In the genomic region with DNA sequence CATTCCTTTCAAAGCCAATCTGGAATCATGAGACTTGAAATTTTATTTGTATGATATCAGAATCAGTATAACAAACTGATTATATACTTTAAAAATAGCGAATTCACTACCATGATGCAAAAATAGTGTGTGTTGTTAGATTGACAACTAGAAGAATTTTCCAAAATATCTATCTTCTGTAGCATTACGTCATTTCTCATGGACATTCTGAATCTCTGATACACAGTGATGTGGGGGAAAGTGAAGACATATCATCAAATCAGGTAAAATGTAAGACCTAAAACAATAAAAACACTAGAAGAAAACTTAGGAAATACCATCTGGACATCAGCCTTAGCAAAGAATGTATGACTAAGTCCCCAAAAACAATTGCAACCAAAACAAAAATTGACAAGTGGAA, we compare ENCODE assay signal across 35 cellular contexts.
DNase-seq lines count a peak whose midpoint lies in the region; ATAC-seq, FAIRE-seq and TF ChIP-seq lines count a peak whose summit lies in the region.
"Had no signal": no experiment of that assay in that cellular context is flagged by ENCODE, and none has a peak within 500 bp of the region (broad histone marks: within the 10 kb centered on the region; RNA-seq: fewer than 3 reads in every experiment).

No MANE protein-coding gene starts in this region.

- no peak overlapping the region for H3K4me3 ChIP-seq in HepG2 (replicated peaks in 1 of 3; ENCODE audit: insufficient read depth in 1 of 3, low read depth in 2 of 3, low read length in 3 of 3)
- no peak overlapping the region for H3K4me3 ChIP-seq in right lobe of liver
- H3K4me3 ChIP-seq in HEK293 (ENCODE audit: low read depth, low read length) = no peak overlapping the region
- H3K4me3 ChIP-seq in Karpas-422 (ENCODE audit: low read length) = no peak overlapping the region
- no peak overlapping the region for H3K4me3 ChIP-seq in GM12878
- H3K4me3 ChIP-seq: A549; BLaER1; BLaER1 treated with 17β-estradiol and CSF1 and Interleukin-3, amounts not matched to agents 10 nM and 100 nM had no signal

- H3K9ac ChIP-seq in HepG2 (ENCODE audit: insufficient read depth, low read depth, low read length) (no peak overlapping the region), Karpas-422 (ENCODE audit: low read length) (no peak overlapping the region), GM12878 (ENCODE audit: control insufficient read depth, insufficient read depth, low read length) (no peak overlapping the region)
- H3K9ac ChIP-seq: BLaER1; BLaER1 treated with 17β-estradiol and CSF1 and Interleukin-3, amounts not matched to agents 10 nM and 100 nM had no signal

- no peaks in the 10 kb centered on the region for H3K27me3 ChIP-seq in HepG2 (ENCODE audit: control insufficient read depth in 1 of 2, insufficient read depth in 2 of 2, low read length in 2 of 2)
- no peaks in the 10 kb centered on the region for H3K27me3 ChIP-seq in right lobe of liver
- no peaks in the 10 kb centered on the region for H3K27me3 ChIP-seq in Karpas-422 (ENCODE audit: low read length)
- H3K27me3 ChIP-seq in GM12878 (replicated peaks in 1 of 2; ENCODE audit: control insufficient read depth in 2 of 2, insufficient read depth in 2 of 2, low read length in 1 of 2) = no peaks in the 10 kb centered on the region
- H3K27me3 ChIP-seq: BE2C; BLaER1; BLaER1 treated with 17β-estradiol and CSF1 and Interleukin-3, amounts not matched to agents 10 nM and 100 nM had no signal

- H3K4me3 Mint-ChIP-seq in stimulated activated memory B cell treated with anti-CD40 and anti-IgM and Interleukin-4, amounts not matched to agents 10 μg/mL and 1 μg/mL and 100 μg/mL, for 72 hours = no peak overlapping the region
- H3K4me3 Mint-ChIP-seq: B cell; CD14-positive monocyte; CD4-positive, alpha-beta memory T cell; CD4-positive, alpha-beta T cell; CD4-positive, CD25-positive, alpha-beta regulatory T cell; CD8-positive, alpha-beta memory T cell; CD8-positive, alpha-beta T cell had no signal

- no peak for DNase-seq in HepG2 (ENCODE audit: low spot score)
- DNase-seq in right lobe of liver = no peak
- no peak for DNase-seq in Karpas-422
- no peak for DNase-seq in GM12878 (ENCODE audit: low read depth, low spot score)
- DNase-seq in Right ventricle myocardium inferior (ENCODE audit: missing footprints) = no peak
- DNase-seq: 8988T; ACHN; AML-193; BE2C; C1 segment of cervical spinal cord; Caco-2; Calu3; CD4-positive, alpha-beta memory T cell; CD4-positive, alpha-beta T cell; CD4-positive, CD25-positive, alpha-beta regulatory T cell; CD8-positive, alpha-beta memory T cell; CD8-positive, alpha-beta T cell; COR-L47; DMS 273 treated with DMSO at 0.1 percent for 48 hours; DMS153; DMS53; DMS79; DMS79 treated with DMSO at 0.1 percent for 48 hours; DND-41; EL had no signal

- WGBS in HepG2 (ENCODE audit: low lambda C conversion rate) = 4% methylated on average over 2 of the region's 2 CpGs
- WGBS in right lobe of liver (ENCODE audit: insufficient coverage, low coverage, low lambda C conversion rate, missing lambda C conversion rate) = 33% methylated on average over 2 of the region's 2 CpGs
- 35% methylated on average over 2 of the region's 2 CpGs for WGBS in GM12878 (ENCODE audit: insufficient coverage, insufficient replicate concordance, low lambda C conversion rate, missing lambda C conversion rate)

- H2AFZ ChIP-seq in HepG2 (ENCODE audit: low read length) = no peak overlapping the region
- H2AFZ ChIP-seq in Karpas-422 (ENCODE audit: low read length) = peak overlapping the region; percentile 65; the same call in 1 of the 2 replicates
- H2AFZ ChIP-seq in GM12878 (ENCODE audit: control insufficient read depth, low read depth, low read length) = no peak overlapping the region

- peaks cover 10% of the 10 kb centered on the region for H3K9me3 Mint-ChIP-seq in stimulated activated memory B cell treated with anti-CD40 and anti-IgM and Interleukin-4, amounts not matched to agents 10 μg/mL and 1 μg/mL and 100 μg/mL, for 72 hours

- FAIRE-seq in HepG2 (lab: Jason Lieb, UNC) = no peak
- no peak for FAIRE-seq in GM12878 (lab: Jason Lieb, UNC)
- FAIRE-seq: A549 had no signal

- H3K4me1 Mint-ChIP-seq in stimulated activated memory B cell treated with anti-CD40 and anti-IgM and Interleukin-4, amounts not matched to agents 10 μg/mL and 1 μg/mL and 100 μg/mL, for 72 hours = peaks cover 24% of the 10 kb centered on the region
- H3K4me1 Mint-ChIP-seq: CD14-positive monocyte; CD4-positive, alpha-beta memory T cell; CD4-positive, CD25-positive, alpha-beta regulatory T cell; CD8-positive, alpha-beta memory T cell had no signal

- TF ChIP-seq POLR2A in HepG2 (IDR thresholded peaks at IDR 0.05; ENCODE audit: insufficient read depth in 1 of 2, low read depth in 2 of 2, low read length in 2 of 2) (no peak), right lobe of liver (IDR thresholded peaks at IDR 0.05) (no peak), GM12878 (IDR thresholded peaks at IDR 0.05; ENCODE audit: low read depth, low read length) (no peak)

- CTCF ChIA-PET in HepG2 (lab: Yijun Ruan, JAX; ENCODE audit: low intra/inter-chr PET ratio, low total read pairs) (no interaction called here), HEK293 (lab: Yijun Ruan, JAX) (no interaction called here), GM12878 (lab: Yijun Ruan, JAX) (no interaction called here)

- H3K4me1 ChIP-seq in HepG2 (ENCODE audit: insufficient read depth, low read length) = no peaks in the 10 kb centered on the region
- H3K4me1 ChIP-seq in right lobe of liver = no peaks in the 10 kb centered on the region
- no peaks in the 10 kb centered on the region for H3K4me1 ChIP-seq in HEK293 (ENCODE audit: control insufficient read depth, insufficient read depth, low read length)
- no peaks in the 10 kb centered on the region for H3K4me1 ChIP-seq in Karpas-422 (ENCODE audit: low read length)
- H3K4me1 ChIP-seq in GM12878 (ENCODE audit: control insufficient read depth, insufficient read depth, low read length) = no peaks in the 10 kb centered on the region
- H3K4me1 ChIP-seq: A549, BE2C, BLaER1, Caco-2 had no signal

- POLR2A ChIA-PET in HepG2 (lab: Yijun Ruan, JAX) = no interaction called here
- POLR2A ChIA-PET in HEK293 (lab: Yijun Ruan, JAX) = no interaction called here
- POLR2A ChIA-PET in GM12878 (lab: Charles Lee) = no interaction called here

- H3K27ac Mint-ChIP-seq in stimulated activated memory B cell treated with anti-CD40 and anti-IgM and Interleukin-4, amounts not matched to agents 10 μg/mL and 1 μg/mL and 100 μg/mL, for 72 hours = no peak overlapping the region
- H3K27ac Mint-ChIP-seq: B cell; CD14-positive monocyte; CD4-positive, alpha-beta memory T cell; CD4-positive, alpha-beta T cell; CD4-positive, CD25-positive, alpha-beta regulatory T cell; CD8-positive, alpha-beta memory T cell; CD8-positive, alpha-beta T cell had no signal

- H3K27me3 Mint-ChIP-seq in stimulated activated memory B cell treated with anti-CD40 and anti-IgM and Interleukin-4, amounts not matched to agents 10 μg/mL and 1 μg/mL and 100 μg/mL, for 72 hours = no peaks in the 10 kb centered on the region
- H3K27me3 Mint-ChIP-seq: B cell; CD4-positive, alpha-beta memory T cell; CD4-positive, alpha-beta T cell; CD4-positive, CD25-positive, alpha-beta regulatory T cell; CD8-positive, alpha-beta memory T cell had no signal

- H3K27ac ChIP-seq in HepG2 (ENCODE audit: extremely low read length, insufficient read depth, low read length) (no peak overlapping the region), right lobe of liver (no peak overlapping the region), HEK293 (ENCODE audit: extremely low read depth, low read depth, low read length) (no peak overlapping the region), Karpas-422 (ENCODE audit: low read length) (no peak overlapping the region), GM12878 (ENCODE audit: control insufficient read depth, insufficient read depth) (no peak overlapping the region)
- H3K27ac ChIP-seq: 22Rv1; A549; BLaER1; BLaER1 treated with 17β-estradiol and CSF1 and Interleukin-3, amounts not matched to agents 10 nM and 100 nM; C4-2B had no signal

- no peaks in the 10 kb centered on the region for H4K20me1 ChIP-seq in HepG2 (ENCODE audit: insufficient read depth, low read length)
- no peaks in the 10 kb centered on the region for H4K20me1 ChIP-seq in Karpas-422 (ENCODE audit: insufficient read depth, low read depth, low read length)
- H4K20me1 ChIP-seq in GM12878 (ENCODE audit: control insufficient read depth, insufficient read depth) = no peaks in the 10 kb centered on the region
- H4K20me1 ChIP-seq: BLaER1; BLaER1 treated with 17β-estradiol and CSF1 and Interleukin-3, amounts not matched to agents 10 nM and 100 nM had no signal

- SMC1A ChIA-PET in GM12878 (lab: Charles Lee; ENCODE audit: uncharacterized antibody, unreplicated experiment) = no interaction called here

- no peaks in the 10 kb centered on the region for H3K9me2 ChIP-seq in Karpas-422 (replicated peaks; ENCODE audit: insufficient read depth, low read length)

- TF ChIP-seq EP300 in HepG2 (IDR thresholded peaks at IDR 0.05; ENCODE audit: low read depth in 2 of 2, low read length in 2 of 2) = no peak
- TF ChIP-seq EP300 in HepG2 (CRISPR knock-in tag; IDR thresholded peaks at IDR 0.05; ENCODE audit: borderline replicate concordance) = no peak
- TF ChIP-seq EP300 in GM12878 (IDR thresholded peaks at IDR 0.05; ENCODE audit: borderline replicate concordance in 1 of 2, control insufficient read depth in 1 of 2, low read depth in 2 of 2, low read length in 2 of 2) = no peak

- TF ChIP-seq RAD21 in HepG2 (CRISPR knock-in tag; IDR thresholded peaks at IDR 0.05) (no peak), GM12878 (IDR thresholded peaks at IDR 0.05; ENCODE audit: insufficient read depth, low read depth, low read length) (no peak)

- H3K36me3 Mint-ChIP-seq in stimulated activated memory B cell treated with anti-CD40 and anti-IgM and Interleukin-4, amounts not matched to agents 10 μg/mL and 1 μg/mL and 100 μg/mL, for 72 hours = no peaks in the 10 kb centered on the region
- H3K36me3 Mint-ChIP-seq: CD14-positive monocyte; CD4-positive, CD25-positive, alpha-beta regulatory T cell; CD8-positive, alpha-beta memory T cell; CD8-positive, alpha-beta T cell had no signal

- intact Hi-C loops in HepG2 (cut with micrococcal nuclease; ENCODE audit: unreplicated experiment) (no loop called here), right lobe of liver (cut with DNase I) (no loop called here), GM12878 (cut with micrococcal nuclease; ENCODE audit: unreplicated experiment) (no loop called here), Right ventricle myocardium inferior (cut with DNase I) (no loop called here)

- TF ChIP-seq CTCF in HepG2 (CRISPR knock-in tag; IDR thresholded peaks at IDR 0.05) (no peak), right lobe of liver (IDR thresholded peaks at IDR 0.05) (no peak), HEK293 (tag by site-specific recombination; IDR thresholded peaks at IDR 0.05) (no peak), GM12878 (IDR thresholded peaks at IDR 0.05 in 2 of 3, conservative IDR thresholded peaks at IDR 0.05 in 1 of 3; ENCODE audit: control insufficient read depth in 2 of 3, extremely low read depth in 1 of 3, insufficient read depth in 1 of 3, low read depth in 3 of 3, low read length in 3 of 3) (no peak)

- H3K36me3 ChIP-seq in HepG2 (replicated peaks in 1 of 2; ENCODE audit: control insufficient read depth in 1 of 2, insufficient read depth in 2 of 2, low read length in 2 of 2) (no peaks in the 10 kb centered on the region), right lobe of liver (no peaks in the 10 kb centered on the region), HEK293 (ENCODE audit: control insufficient read depth in 2 of 2, insufficient read depth in 1 of 2, low read length in 2 of 2) (no peaks in the 10 kb centered on the region), Karpas-422 (ENCODE audit: insufficient read depth, low read length) (no peaks in the 10 kb centered on the region), GM12878 (ENCODE audit: control insufficient read depth in 2 of 2, insufficient read depth in 2 of 2, low read length in 1 of 2) (no peaks in the 10 kb centered on the region)
- H3K36me3 ChIP-seq: BE2C; BLaER1; BLaER1 treated with 17β-estradiol and CSF1 and Interleukin-3, amounts not matched to agents 10 nM and 100 nM had no signal

- ATAC-seq in HepG2 = no peak
- ATAC-seq in right lobe of liver = no peak
- no peak for ATAC-seq in GM12878
- ATAC-seq in Right ventricle myocardium inferior = no peak
- no peak for ATAC-seq in stimulated activated memory B cell treated with anti-CD40 and anti-IgM and Interleukin-4, amounts not matched to agents 10 μg/mL and 1 μg/mL and 100 μg/mL, for 72 hours
- no peak for ATAC-seq in HG03460 (IDR thresholded peaks at IDR 0.05; ENCODE audit: unreplicated experiment)
- ATAC-seq: A549; CD8-positive, alpha-beta T cell had no signal

- in situ Hi-C loops in HepG2 (cut with HindIII; ENCODE audit: extremely low pct_ligation_motif_present, low pct_unique_long_range_greater_than_20kb) (no loop called here), GM12878 (cut with MboI) (no loop called here)

- H3K9me3 ChIP-seq in HepG2 (ENCODE audit: low read length) (no peaks in the 10 kb centered on the region), right lobe of liver (no peaks in the 10 kb centered on the region), HEK293 (ENCODE audit: control insufficient read depth, insufficient read depth, low read depth, low read length) (no peaks in the 10 kb centered on the region), Karpas-422 (ENCODE audit: low read length) (peaks cover 5% of the 10 kb centered on the region), GM12878 (replicated peaks; ENCODE audit: control insufficient read depth, insufficient read depth, low read length) (no peaks in the 10 kb centered on the region)
- H3K9me3 ChIP-seq: A549, BE2C, Caco-2 had no signal

- no TSS peak for BruUV-seq in HepG2 (replicated peaks; lab: Mats Ljungman, UMichigan)
- BruUV-seq in GM12878 (replicated peaks; lab: Mats Ljungman, UMichigan) = no TSS peak

- no peaks in the 10 kb centered on the region for H3K79me2 ChIP-seq in HepG2 (ENCODE audit: insufficient read depth, low read length)
- H3K79me2 ChIP-seq in Karpas-422 (ENCODE audit: low read length) = no peaks in the 10 kb centered on the region
- H3K79me2 ChIP-seq in GM12878 (ENCODE audit: control insufficient read depth, insufficient read depth, low read length) = no peaks in the 10 kb centered on the region

- no peak overlapping the region for H3K4me2 ChIP-seq in HepG2 (ENCODE audit: low read depth, low read length)
- no peak overlapping the region for H3K4me2 ChIP-seq in Karpas-422 (ENCODE audit: low read depth, low read length, poor library complexity, severe bottlenecking)
- no peak overlapping the region for H3K4me2 ChIP-seq in GM12878 (ENCODE audit: control insufficient read depth, insufficient read depth)
- H3K4me2 ChIP-seq: A549; BLaER1; BLaER1 treated with 17β-estradiol and CSF1 and Interleukin-3, amounts not matched to agents 10 nM and 100 nM had no signal

- RAD21 ChIA-PET in GM12878 (lab: Charles Lee; ENCODE audit: unreplicated experiment) = no interaction called here
